In genomic region chr2:50018938-50019337, GRCh38 we compare ENCODE assay signal across 29 cellular contexts.
DNase-seq lines count a peak whose midpoint lies in the region; ATAC-seq and TF ChIP-seq lines count a peak whose summit lies in the region.
"Had no signal": no experiment of that assay in that cellular context is flagged by ENCODE, and none has a peak within 500 bp of the region (broad histone marks: within the 10 kb centered on the region; RNA-seq: fewer than 3 reads in every experiment).

No MANE protein-coding gene starts in this region.

- no TSS peak for BruUV-seq in MCF 10A (replicated peaks; lab: Mats Ljungman, UMichigan)

- no peak for TF ChIP-seq EP300 in gastroesophageal sphincter (IDR thresholded peaks at IDR 0.05)

- no peaks in the 10 kb centered on the region for H3K27me3 Mint-ChIP-seq in MCF 10A (ENCODE audit: insufficient read depth, unreplicated experiment)
- H3K27me3 Mint-ChIP-seq in activated T-helper 1 cell treated with anti-CD3 and anti-CD28 coated beads, Interleukin-12 subunit alpha, Interleukin-12 subunit beta, Interleukin-2, Interleukin-4 antibody, amounts not matched to agents 30 ng/mL and 10 ng/mL and 1 ng/mL, durations not matched to agents 14 hours and 24 hours and 36 hours (ENCODE audit: insufficient read depth): no peaks in the 10 kb centered on the region
- H3K27me3 Mint-ChIP-seq: B cell, IgD-negative memory B cell, T-helper 17 cell, type B pancreatic cell had no signal

- intact Hi-C loops in MCF 10A (cut with micrococcal nuclease): no loop called here
- intact Hi-C loops in breast epithelium (cut with DNase I; ENCODE audit: low total_unique reads): no loop called here
- intact Hi-C loops in activated T-helper 1 cell treated with anti-CD3 and anti-CD28 coated beads, Interleukin-12 subunit alpha, Interleukin-12 subunit beta, Interleukin-2, Interleukin-4 antibody, amounts not matched to agents 30 ng/mL and 10 ng/mL and 1 ng/mL, durations not matched to agents 14 hours and 24 hours and 36 hours (cut with micrococcal nuclease): no loop called here
- intact Hi-C loops in left cardiac atrium (cut with DNase I): no loop called here

- WGBS in gastroesophageal sphincter (ENCODE audit: low coverage in 1 of 2), 2 donors: 58 to 77% methylated on average over 2 of the region's 3 CpGs

- ATAC-seq in gastroesophageal sphincter (peak; percentile 39), GM19023 (IDR thresholded peaks at IDR 0.05; ENCODE audit: unreplicated experiment) (no peak), GM21390 (IDR thresholded peaks at IDR 0.05; ENCODE audit: unreplicated experiment) (no peak), left cardiac atrium (no peak)
- ATAC-seq: A549, psoas muscle, T-helper 17 cell had no signal

- no peaks in the 10 kb centered on the region for H3K4me1 Mint-ChIP-seq in MCF 10A (ENCODE audit: insufficient read depth, unreplicated experiment)
- H3K4me1 Mint-ChIP-seq in activated T-helper 1 cell treated with anti-CD3 and anti-CD28 coated beads, Interleukin-12 subunit alpha, Interleukin-12 subunit beta, Interleukin-2, Interleukin-4 antibody, amounts not matched to agents 30 ng/mL and 10 ng/mL and 1 ng/mL, durations not matched to agents 14 hours and 24 hours and 36 hours (ENCODE audit: low read depth): no peaks in the 10 kb centered on the region
- H3K4me1 Mint-ChIP-seq: B cell, IgD-negative memory B cell, T-helper 17 cell had no signal

- H3K27ac ChIP-seq in breast epithelium: no peak overlapping the region
- no peak overlapping the region for H3K27ac ChIP-seq in gastroesophageal sphincter
- H3K27ac ChIP-seq: A549, adrenal gland, HL-60, neural progenitor cell, psoas muscle, skin epidermis had no signal

- POLR2A ChIA-PET in MCF 10A (lab: Yijun Ruan, JAX): interaction anchor here (0.7 kb wide), 1 partner anchor 50 kb away, joined by 4 read pairs; no protein-coding TSS in a partner anchor

- H3K27ac Mint-ChIP-seq in MCF 10A (ENCODE audit: low read depth, unreplicated experiment): no peak overlapping the region
- no peak overlapping the region for H3K27ac Mint-ChIP-seq in activated T-helper 1 cell treated with anti-CD3 and anti-CD28 coated beads, Interleukin-12 subunit alpha, Interleukin-12 subunit beta, Interleukin-2, Interleukin-4 antibody, amounts not matched to agents 30 ng/mL and 10 ng/mL and 1 ng/mL, durations not matched to agents 14 hours and 24 hours and 36 hours
- H3K27ac Mint-ChIP-seq: B cell, IgD-negative memory B cell, neural progenitor cell, T-helper 17 cell, type B pancreatic cell had no signal

- H3K4me3 ChIP-seq in breast epithelium (no peak overlapping the region), gastroesophageal sphincter (no peak overlapping the region)
- H3K4me3 ChIP-seq: A549, adrenal gland, lung, neural progenitor cell, psoas muscle, skin epidermis had no signal

- H3K9me3 Mint-ChIP-seq in MCF 10A (ENCODE audit: unreplicated experiment): no peaks in the 10 kb centered on the region
- H3K9me3 Mint-ChIP-seq in activated T-helper 1 cell treated with anti-CD3 and anti-CD28 coated beads, Interleukin-12 subunit alpha, Interleukin-12 subunit beta, Interleukin-2, Interleukin-4 antibody, amounts not matched to agents 30 ng/mL and 10 ng/mL and 1 ng/mL, durations not matched to agents 14 hours and 24 hours and 36 hours: no peaks in the 10 kb centered on the region
- H3K9me3 Mint-ChIP-seq: IgD-negative memory B cell, neural progenitor cell had no signal

- H3K9me3 ChIP-seq in breast epithelium: no peaks in the 10 kb centered on the region
- H3K9me3 ChIP-seq in gastroesophageal sphincter: no peaks in the 10 kb centered on the region
- H3K9me3 ChIP-seq: A549, adrenal gland, psoas muscle had no signal

- no peak for TF ChIP-seq CTCF in MCF 10A (IDR thresholded peaks at IDR 0.05; ENCODE audit: unreplicated experiment)
- TF ChIP-seq CTCF in breast epithelium (IDR thresholded peaks at IDR 0.05): no peak
- TF ChIP-seq CTCF in gastroesophageal sphincter (IDR thresholded peaks at IDR 0.05): no peak

- CTCF ChIA-PET in MCF 10A (lab: Yijun Ruan, JAX): no interaction called here

- DNase-seq in MCF 10A (ENCODE audit: unreplicated experiment) (peak; percentile 70), breast epithelium (ENCODE audit: low spot score in 2 of 2) (no peak), NCI-H69 (lab: John Stamatoyannopoulos, UW) (peak; percentile 70), left cardiac atrium (no peak)
- no peak for DNase-seq in activated T-helper 1 cell treated with anti-CD3 and anti-CD28 coated beads, Interleukin-12 subunit alpha, Interleukin-12 subunit beta, Interleukin-2, Interleukin-4 antibody, amounts not matched to agents 30 ng/mL and 10 ng/mL and 1 ng/mL, durations not matched to agents 14 hours and 24 hours and 36 hours (ENCODE audit: low spot score)
- DNase-seq: activated CD4-positive, alpha-beta T cell treated with anti-CD3 and anti-CD28 coated beads for 4 hours; activated CD8-positive, alpha-beta memory T cell treated with anti-CD3 and anti-CD28 coated beads for 24 hours; activated naive CD4-positive, alpha-beta T cell treated with Interleukin-2 at 50 U/mL for 16 hours; activated T-cell treated with anti-CD3 and anti-CD28 coated beads, Interleukin-2, amount 50 U/mL, for 48 hours; adrenal gland; effector CD8-positive, alpha-beta T cell; erythroblast; kidney glomerular epithelial cell; NCI-H1105; NCI-H1930; NCI-H524 treated with DMSO at 0.1 percent for 48 hours; psoas muscle; T-helper 17 cell had no signal

- no peaks in the 10 kb centered on the region for H3K36me3 Mint-ChIP-seq in MCF 10A (ENCODE audit: insufficient read depth, unreplicated experiment)
- no peaks in the 10 kb centered on the region for H3K36me3 Mint-ChIP-seq in activated T-helper 1 cell treated with anti-CD3 and anti-CD28 coated beads, Interleukin-12 subunit alpha, Interleukin-12 subunit beta, Interleukin-2, Interleukin-4 antibody, amounts not matched to agents 30 ng/mL and 10 ng/mL and 1 ng/mL, durations not matched to agents 14 hours and 24 hours and 36 hours (ENCODE audit: low read depth)
- H3K36me3 Mint-ChIP-seq: IgD-negative memory B cell, neural progenitor cell, type B pancreatic cell had no signal

- H3K36me3 ChIP-seq in breast epithelium (no peaks in the 10 kb centered on the region), gastroesophageal sphincter (no peaks in the 10 kb centered on the region)
- H3K36me3 ChIP-seq: adrenal gland, neural progenitor cell had no signal

- H3K27me3 ChIP-seq in breast epithelium: no peaks in the 10 kb centered on the region
- no peaks in the 10 kb centered on the region for H3K27me3 ChIP-seq in gastroesophageal sphincter
- H3K27me3 ChIP-seq: adrenal gland, neural progenitor cell had no signal

- H3K4me1 ChIP-seq in breast epithelium (no peaks in the 10 kb centered on the region), gastroesophageal sphincter (no peaks in the 10 kb centered on the region)
- H3K4me1 ChIP-seq: A549, adrenal gland, psoas muscle had no signal

- TF ChIP-seq POLR2A in breast epithelium (IDR thresholded peaks at IDR 0.05) (no peak), gastroesophageal sphincter (IDR thresholded peaks at IDR 0.05) (no peak)

- no peak overlapping the region for H3K4me3 Mint-ChIP-seq in MCF 10A (ENCODE audit: unreplicated experiment)
- H3K4me3 Mint-ChIP-seq in activated T-helper 1 cell treated with anti-CD3 and anti-CD28 coated beads, Interleukin-12 subunit alpha, Interleukin-12 subunit beta, Interleukin-2, Interleukin-4 antibody, amounts not matched to agents 30 ng/mL and 10 ng/mL and 1 ng/mL, durations not matched to agents 14 hours and 24 hours and 36 hours: no peak overlapping the region
- H3K4me3 Mint-ChIP-seq: B cell, IgD-negative memory B cell, neural progenitor cell, T-helper 17 cell, type B pancreatic cell had no signal

Comparison
In these comparisons a context has a peak if more than half of its experiments do, and no peak if none do; other contexts are left out.
1. DNase-seq: peak in MCF 10A (single experiment) and NCI-H69 (single experiment); none in breast epithelium (0 of 2), activated T-helper 1 cell treated with anti-CD3 and anti-CD28 coated beads, Interleukin-12 subunit alpha, Interleukin-12 subunit beta, Interleukin-2, Interleukin-4 antibody, amounts not matched to agents 30 ng/mL and 10 ng/mL and 1 ng/mL, durations not matched to agents 14 hours and 24 hours and 36 hours (single experiment) and left cardiac atrium (single experiment).